9 cellular contexts compared by ENCODE assay signal in the genomic region with DNA sequence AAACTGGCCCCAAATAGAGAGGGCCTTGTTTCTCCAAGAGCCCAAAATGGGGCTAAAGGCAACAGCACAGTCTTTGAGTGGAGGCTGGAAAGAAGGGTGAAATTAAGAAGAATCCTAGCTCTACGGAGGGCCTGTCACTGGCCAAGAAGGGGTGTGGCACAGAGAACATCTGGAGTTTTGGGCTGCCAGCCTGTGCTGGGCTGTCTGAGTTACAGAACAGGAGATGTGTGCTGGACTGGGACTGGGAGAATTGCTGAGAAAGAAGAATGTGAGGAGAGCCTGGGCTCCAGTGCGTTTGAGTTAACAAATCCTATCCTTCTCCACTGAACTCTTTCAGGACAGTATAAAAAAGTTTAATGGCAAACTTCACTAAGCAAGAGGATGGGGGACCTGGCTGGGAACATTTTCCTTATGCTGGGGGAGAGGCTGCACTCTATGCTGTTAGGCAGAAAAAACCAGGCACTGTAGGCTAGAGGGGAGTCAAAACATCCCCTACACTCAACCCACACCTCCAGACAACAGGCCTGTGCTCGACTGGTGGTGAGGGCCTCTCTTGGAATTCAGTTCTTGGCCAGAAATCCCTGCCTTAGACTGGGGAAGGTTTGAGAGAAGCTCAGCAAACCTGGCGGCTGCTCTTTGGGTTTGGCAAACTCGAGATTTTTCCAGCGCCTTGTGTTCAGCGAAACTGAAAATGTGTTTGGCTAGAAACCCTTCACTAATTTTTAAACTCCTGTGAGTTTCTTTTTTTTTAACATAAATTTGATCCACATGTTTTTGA.
A peak's percentile ranks its signal among the peaks of the same experiment; 100 is the strongest.
DNase-seq lines count a peak whose midpoint lies in the region; ATAC-seq lines count a peak whose summit lies in the region.
"Had no signal": no experiment of that assay in that cellular context is flagged by ENCODE, and none has a peak within 500 bp of the region (broad histone marks: within the 10 kb centered on the region; RNA-seq: fewer than 3 reads in every experiment).

No MANE protein-coding gene starts in this region.

- H3K27me3 ChIP-seq in mucosa of rectum (ENCODE audit: control insufficient read depth in 2 of 2, insufficient read depth in 2 of 2, low read length in 2 of 2) = no peaks in the 10 kb centered on the region

- H3K9ac ChIP-seq in mucosa of rectum (ENCODE audit: low read depth in 1 of 2, low read length in 2 of 2) = no peak overlapping the region

- H3K4me1 ChIP-seq in mucosa of rectum (ENCODE audit: control insufficient read depth in 2 of 2, insufficient read depth in 2 of 2, low read length in 2 of 2) = peaks cover 0 to 4% of the 10 kb centered on the region in 2 donors

- no peaks in the 10 kb centered on the region for H3K36me3 ChIP-seq in mucosa of rectum (ENCODE audit: control insufficient read depth in 2 of 2, insufficient read depth in 2 of 2, low read length in 2 of 2)

- DNase-seq in RPMI7951 (ENCODE audit: low read depth) (peak; percentile 51), fibroblast of the conjunctiva (ENCODE audit: low read depth) (peak; percentile 75), ureter (ENCODE audit: low spot score) (peak; percentile 59), EL (no peak)
- no peak for DNase-seq in stimulated activated CD4-positive, alpha-beta T cell treated with anti-CD3 and anti-CD28 coated beads, Interleukin-2, amount 100 ng/mL, for 48 hours
- DNase-seq: NCI-H1694 treated with DMSO at 0.1 percent for 48 hours had no signal

- H3K9me3 ChIP-seq in mucosa of rectum (ENCODE audit: control insufficient read depth in 2 of 2, low read length in 2 of 2) = no peaks in the 10 kb centered on the region

- no peak for ATAC-seq in GM21423 (IDR thresholded peaks at IDR 0.05; ENCODE audit: unreplicated experiment)
- ATAC-seq: esophagus mucosa had no signal

- H3K4me3 ChIP-seq in mucosa of rectum (ENCODE audit: low read length in 2 of 2) = no peak overlapping the region

- peak overlapping the region; percentile 45 to 56 for H3K27ac ChIP-seq in mucosa of rectum (ENCODE audit: low read depth in 2 of 2, low read length in 2 of 2)

Comparison
In these comparisons a context has a peak if more than half of its experiments do, and no peak if none do; other contexts are left out.
1. DNase-seq: peak in RPMI7951 (single experiment), fibroblast of the conjunctiva (single experiment) and ureter (single experiment); none in stimulated activated CD4-positive, alpha-beta T cell treated with anti-CD3 and anti-CD28 coated beads, Interleukin-2, amount 100 ng/mL, for 48 hours (0 of 2) and EL (single experiment).